ENCODE assay signal across 8 cellular contexts in the genomic region with DNA sequence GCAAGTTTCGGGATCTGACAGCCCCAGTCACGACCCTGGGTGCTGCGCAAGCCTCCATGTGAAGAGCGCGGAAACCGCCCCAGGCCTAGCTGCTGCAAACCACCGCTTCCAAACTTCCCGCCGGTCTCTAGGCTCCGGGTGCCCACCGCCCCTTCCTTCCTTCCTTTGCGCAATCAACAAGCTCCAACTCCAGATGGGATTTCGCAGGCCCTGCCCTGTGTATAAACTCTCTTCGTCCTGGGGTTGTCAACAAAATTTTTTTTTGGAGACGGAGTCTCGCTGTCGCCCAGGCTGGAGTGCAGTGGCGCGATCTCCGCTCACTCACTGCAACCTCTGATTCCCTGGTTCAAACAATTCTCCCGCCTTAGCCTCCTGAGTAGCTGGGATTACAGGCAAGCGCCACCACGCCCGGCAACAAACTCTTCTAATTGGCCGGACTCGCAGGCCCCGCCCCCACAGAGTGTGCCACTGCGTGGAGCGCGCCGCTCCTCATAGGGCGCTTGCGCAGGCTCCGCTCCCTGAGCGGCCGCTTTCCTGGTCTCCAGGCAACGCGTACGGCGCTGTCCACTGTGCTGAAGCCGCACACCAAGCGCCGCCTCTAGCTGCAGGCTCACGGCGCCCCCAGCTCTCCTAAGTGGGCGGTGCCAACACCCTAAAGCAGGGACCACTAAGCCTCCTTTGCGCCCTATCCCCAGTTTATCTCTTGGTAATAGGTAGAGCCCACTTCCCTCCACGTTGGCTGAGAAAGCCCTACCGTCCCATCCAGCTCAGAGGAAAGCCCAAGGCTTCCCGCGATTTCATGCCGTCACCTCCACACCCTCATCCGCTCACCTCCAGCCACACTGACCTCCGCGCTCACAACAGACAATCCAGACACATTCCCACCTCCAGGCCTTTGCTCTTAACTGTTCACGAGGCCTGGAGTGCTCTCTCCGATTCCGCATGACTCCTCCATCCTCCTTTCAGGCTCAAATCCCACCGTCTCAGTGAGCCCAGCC. TPM values are rescaled to one million over a fixed set of nuclear protein-coding genes. Genes with fewer than 3 reads are reported as not detected.
A peak's percentile ranks its signal among the peaks of the same experiment; 100 is the strongest.
DNase-seq lines count a peak whose midpoint lies in the region; ATAC-seq and TF ChIP-seq lines count a peak whose summit lies in the region.

No MANE protein-coding gene starts in this region.

- peak; percentile 93 for DNase-seq in DMS79 (lab: John Stamatoyannopoulos, UW)
- DNase-seq in NCI-H1930 (lab: John Stamatoyannopoulos, UW): peak; percentile 86 to 93
- DNase-seq in T-helper 9 cell: peak; percentile 75
- DNase-seq in ascending aorta (ENCODE audit: low spot score in 2 of 2): peak; percentile 74 to 91
- peak; percentile 92 for DNase-seq in right atrium auricular region (ENCODE audit: low spot score)
- DNase-seq in renal cortical epithelial cell (ENCODE audit: low read depth): peak; percentile 82
- DNase-seq in vagina (ENCODE audit: extremely low spot score in 2 of 2): no peak

- intact Hi-C loops in ascending aorta (cut with DNase I) (no loop called here), vagina (cut with DNase I) (no loop called here)

- peak; percentile 65 for ATAC-seq in HG02623 (IDR thresholded peaks at IDR 0.05; ENCODE audit: unreplicated experiment)

- TF ChIP-seq POLR2A in vagina (IDR thresholded peaks at IDR 0.05): no peak

- TF ChIP-seq CTCF in ascending aorta (IDR thresholded peaks at IDR 0.05): no peak
- TF ChIP-seq CTCF in right atrium auricular region (IDR thresholded peaks at IDR 0.05): no peak
- TF ChIP-seq CTCF in vagina (IDR thresholded peaks at IDR 0.05): no peak

- H3K27ac ChIP-seq in ascending aorta (no peak overlapping the region), right atrium auricular region (no peak overlapping the region), vagina (no peak overlapping the region)

- H3K4me1 ChIP-seq in ascending aorta (no peaks in the 10 kb centered on the region), right atrium auricular region (peaks cover 0 to 16% of the 10 kb centered on the region in 2 donors), vagina (peaks cover 12% of the 10 kb centered on the region)

- H3K4me3 ChIP-seq in ascending aorta (peak overlapping the region in 1 of 2 donors; percentile 19), right atrium auricular region (peak overlapping the region in 1 of 2 donors; percentile 30), vagina (peak overlapping the region in 1 of 2 donors; percentile 8)

- H3K36me3 ChIP-seq in ascending aorta (peaks cover 9 to 20% of the 10 kb centered on the region in 2 donors), right atrium auricular region (peaks cover 14% of the 10 kb centered on the region), vagina (peaks cover 0 to 15% of the 10 kb centered on the region in 2 donors)

- H3K27me3 ChIP-seq in ascending aorta (no peaks in the 10 kb centered on the region), right atrium auricular region (no peaks in the 10 kb centered on the region), vagina (no peaks in the 10 kb centered on the region)

- H3K9me3 ChIP-seq in ascending aorta (no peaks in the 10 kb centered on the region), right atrium auricular region (no peaks in the 10 kb centered on the region), vagina (no peaks in the 10 kb centered on the region)

RNA-seq across cellular contexts. Expression of a gene that starts 5.5 kb away (rescaled TPM):
- total RNA-seq in ascending aorta (36.8 TPM), right atrium auricular region (10 to 100 TPM; 15.2 to 15.8 TPM), renal cortical epithelial cell (16.0 and 24.4 TPM in 2 replicates), vagina (36.3 TPM)

RNA-seq across cellular contexts. Expression of a gene that starts 22.2 kb away (rescaled TPM):
- total RNA-seq in ascending aorta (113 TPM), right atrium auricular region (100 to 1,000 TPM; 111 to 144 TPM), renal cortical epithelial cell (116 and 347 TPM in 2 replicates), vagina (128 TPM)

RNA-seq across cellular contexts. Expression of a gene that starts 41.6 kb away (rescaled TPM):
- total RNA-seq in ascending aorta (168 TPM), right atrium auricular region (10 to 100 TPM; 59.2 to 75.1 TPM), renal cortical epithelial cell (79.4 and 134 TPM in 2 replicates), vagina (125 TPM)

Comparison
In these comparisons a context has a peak if more than half of its experiments do, and no peak if none do; other contexts are left out.
1. DNase-seq: peak in DMS79 (single experiment), NCI-H1930 (2 of 2), T-helper 9 cell (single experiment), ascending aorta (2 of 2), right atrium auricular region (single experiment) and renal cortical epithelial cell (single experiment); none in vagina (0 of 2).